ENCODE assay signal across 10 cellular contexts in the genomic region with DNA sequence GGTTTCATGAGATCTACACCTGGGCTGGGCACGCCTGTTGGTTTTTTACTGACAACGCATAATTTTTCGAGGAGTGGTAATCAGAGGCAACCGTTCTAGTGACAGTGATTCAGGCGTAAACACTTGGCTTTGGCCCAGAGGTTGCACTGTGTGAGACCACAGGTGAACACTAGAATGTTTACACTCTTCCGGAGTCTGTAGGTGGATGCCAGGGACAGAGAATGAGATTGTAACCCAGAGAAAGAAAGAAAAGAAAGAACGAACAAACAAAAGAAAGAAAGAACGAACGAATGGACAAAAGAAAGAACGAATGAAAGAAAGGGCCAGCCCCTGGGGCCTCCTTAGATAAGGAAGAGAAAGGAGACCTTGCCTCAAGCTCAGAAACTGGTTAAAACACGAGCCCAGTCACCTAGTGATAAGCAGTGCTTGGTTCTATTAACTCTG.
A peak's percentile ranks its signal among the peaks of the same experiment; 100 is the strongest.
DNase-seq lines count a peak whose midpoint lies in the region; ATAC-seq and TF ChIP-seq lines count a peak whose summit lies in the region.
"Had no signal": no experiment of that assay in that cellular context is flagged by ENCODE, and none has a peak within 500 bp of the region (broad histone marks: within the 10 kb centered on the region; RNA-seq: fewer than 3 reads in every experiment).

No MANE protein-coding gene starts in this region.

- H3K9me3 ChIP-seq in CD4-positive, alpha-beta T cell (ENCODE audit: control insufficient read depth, low read length): no peaks in the 10 kb centered on the region
- H3K9me3 ChIP-seq in lower lobe of right lung (no peaks in the 10 kb centered on the region), testis (no peaks in the 10 kb centered on the region)

- TF ChIP-seq POLR2A in testis (IDR thresholded peaks at IDR 0.05): no peak

- POLR2A ChIA-PET in CD4-positive, alpha-beta T cell (lab: Charles Lee): interaction anchor here (0.8 to 2.3 kb wide), 10 partner anchors 11 to 145 kb away, joined by 3 to 20 read pairs (median 4); a partner anchor contains a TSS

- H3K4me3 Mint-ChIP-seq in CD4-positive, alpha-beta T cell: peak overlapping the region; percentile 69

- no peak overlapping the region for H3K4me3 ChIP-seq in lower lobe of right lung
- no peak overlapping the region for H3K4me3 ChIP-seq in brain microvascular endothelial cell (ENCODE audit: low read depth, low read length)
- no peak overlapping the region for H3K4me3 ChIP-seq in testis

- H3K9me3 Mint-ChIP-seq in CD4-positive, alpha-beta T cell: no peaks in the 10 kb centered on the region

- no peak for TF ChIP-seq CTCF in CD4-positive, alpha-beta T cell (IDR thresholded peaks at IDR 0.05)
- TF ChIP-seq CTCF in lower lobe of right lung (IDR thresholded peaks at IDR 0.05) (no peak), brain microvascular endothelial cell (IDR thresholded peaks at IDR 0.05; ENCODE audit: low read depth, low read length, missing control alignments) (no peak), testis (IDR thresholded peaks at IDR 0.05) (no peak)

- peak overlapping the region; percentile 79 for H3K27ac ChIP-seq in CD4-positive, alpha-beta T cell (ENCODE audit: low read depth, low read length)
- H3K27ac ChIP-seq in lower lobe of right lung: no peak overlapping the region
- no peak overlapping the region for H3K27ac ChIP-seq in brain microvascular endothelial cell
- no peak overlapping the region for H3K27ac ChIP-seq in testis

- intact Hi-C loops in CD4-positive, alpha-beta T cell (cut with DNase I, micrococcal nuclease): loop anchor here in 1 of 2 experiments (5.0 kb wide), 1 partner anchor 112 kb away; a partner anchor contains a TSS
- intact Hi-C loops in lower lobe of right lung (cut with DNase I) (no loop called here), testis (cut with DNase I; ENCODE audit: low total_unique reads) (no loop called here)

- H3K27me3 Mint-ChIP-seq in CD4-positive, alpha-beta T cell: no peaks in the 10 kb centered on the region

- in situ Hi-C loops in brain microvascular endothelial cell (cut with HindIII; ENCODE audit: low pct_ligation_motif_present, low sequenced_read_pairs): no loop called here

- peaks cover 96% of the 10 kb centered on the region for H3K4me1 Mint-ChIP-seq in CD4-positive, alpha-beta T cell (ENCODE audit: low read depth)

- no peaks in the 10 kb centered on the region for H3K27me3 ChIP-seq in CD4-positive, alpha-beta T cell (ENCODE audit: control insufficient read depth, insufficient read depth, low read length)
- no peaks in the 10 kb centered on the region for H3K27me3 ChIP-seq in lower lobe of right lung (ENCODE audit: low read depth)
- no peaks in the 10 kb centered on the region for H3K27me3 ChIP-seq in brain microvascular endothelial cell (replicated peaks)
- H3K27me3 ChIP-seq in testis: no peaks in the 10 kb centered on the region

- DNase-seq in CD4-positive, alpha-beta T cell: peak; percentile 38 to 69 (median 63)
- DNase-seq in NCI-H748 treated with DMSO at 0.1 percent for 48 hours (lab: John Stamatoyannopoulos, UW) (peak; percentile 59), lower lobe of right lung (no peak), ureter (ENCODE audit: low spot score) (no peak), iPS-NIHi7 (ENCODE audit: extremely low spot score) (no peak), brain microvascular endothelial cell (no peak), testis (no peak)
- peak; percentile 71 for DNase-seq in activated CD8-positive, alpha-beta memory T cell treated with anti-CD3 and anti-CD28 coated beads, Interleukin-2, amount 50 U/mL, for 4 hours
- DNase-seq: AML-193, SHP77 had no signal

- peaks cover 14% of the 10 kb centered on the region for H3K4me1 ChIP-seq in lower lobe of right lung
- peaks cover 7% of the 10 kb centered on the region for H3K4me1 ChIP-seq in testis

- ATAC-seq in CD4-positive, alpha-beta T cell (ENCODE audit: poor library complexity): peak; percentile 66
- peak; percentile 14 to 39 for ATAC-seq in lower lobe of right lung

- H3K36me3 ChIP-seq in lower lobe of right lung (no peaks in the 10 kb centered on the region), brain microvascular endothelial cell (replicated peaks) (no peaks in the 10 kb centered on the region), testis (ENCODE audit: low read depth, missing control alignments) (no peaks in the 10 kb centered on the region)

- H3K27ac Mint-ChIP-seq in CD4-positive, alpha-beta T cell: peak overlapping the region; percentile 89

- 66 to 85% methylated on average over 11 of the region's 11 CpGs for WGBS in testis, 2 donors

- no peaks in the 10 kb centered on the region for H3K36me3 Mint-ChIP-seq in CD4-positive, alpha-beta T cell (ENCODE audit: low read depth)

- CTCF ChIA-PET in CD4-positive, alpha-beta T cell (lab: Charles Lee): no interaction called here

Comparison
In these comparisons a context has a peak if more than half of its experiments do, and no peak if none do; other contexts are left out.
1. DNase-seq: peak in CD4-positive, alpha-beta T cell (10 of 10), NCI-H748 treated with DMSO at 0.1 percent for 48 hours (single experiment) and activated CD8-positive, alpha-beta memory T cell treated with anti-CD3 and anti-CD28 coated beads, Interleukin-2, amount 50 U/mL, for 4 hours (single experiment); none in lower lobe of right lung (single experiment), ureter (single experiment), iPS-NIHi7 (single experiment), brain microvascular endothelial cell (single experiment) and testis (single experiment).